ENCODE assay signal across 1 cellular context in the genomic region with DNA sequence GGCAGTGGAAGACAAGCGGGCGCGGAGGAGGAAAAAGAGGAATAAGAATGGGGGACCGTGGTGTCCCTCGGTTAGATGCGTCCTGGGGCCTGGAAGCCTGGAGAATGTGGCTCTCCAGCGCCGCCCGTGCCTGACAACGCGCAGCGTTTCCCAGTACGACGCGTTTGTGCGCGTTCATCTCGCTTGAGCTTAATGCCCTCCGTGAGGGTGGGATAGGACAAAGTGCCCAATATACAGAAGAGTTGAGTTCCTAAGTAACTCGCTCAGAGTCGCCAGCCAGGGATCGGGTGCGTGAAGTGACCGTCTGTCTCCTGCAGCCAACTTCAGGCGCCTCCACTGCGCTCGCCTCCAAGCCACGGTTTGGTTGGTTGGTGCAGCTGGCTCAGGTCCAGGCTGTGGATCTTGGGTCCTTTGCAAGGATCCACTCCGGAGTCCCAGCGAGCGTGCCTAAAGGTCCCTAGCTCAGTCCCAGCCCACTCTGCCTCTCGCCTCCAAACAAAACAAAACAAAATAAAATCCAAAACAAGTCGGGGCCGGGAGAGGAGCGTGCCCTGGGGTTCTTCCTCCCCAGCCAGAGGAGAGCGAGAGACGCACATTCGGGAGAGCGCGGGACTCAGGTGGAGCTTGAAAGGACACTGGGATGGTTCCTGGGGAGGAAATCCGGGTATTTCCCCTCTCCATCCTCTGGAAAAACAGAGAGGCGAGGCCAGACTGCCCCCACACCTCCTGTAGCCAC.
TF ChIP-seq lines count a peak whose summit lies in the region.

No MANE protein-coding gene starts in this region.

TF ChIP-seq in WTC11, 78 proteins besides CTCF, POLR2A, EP300 and RAD21 (continued from another document):
- TF ChIP-seq, protein P1, sequence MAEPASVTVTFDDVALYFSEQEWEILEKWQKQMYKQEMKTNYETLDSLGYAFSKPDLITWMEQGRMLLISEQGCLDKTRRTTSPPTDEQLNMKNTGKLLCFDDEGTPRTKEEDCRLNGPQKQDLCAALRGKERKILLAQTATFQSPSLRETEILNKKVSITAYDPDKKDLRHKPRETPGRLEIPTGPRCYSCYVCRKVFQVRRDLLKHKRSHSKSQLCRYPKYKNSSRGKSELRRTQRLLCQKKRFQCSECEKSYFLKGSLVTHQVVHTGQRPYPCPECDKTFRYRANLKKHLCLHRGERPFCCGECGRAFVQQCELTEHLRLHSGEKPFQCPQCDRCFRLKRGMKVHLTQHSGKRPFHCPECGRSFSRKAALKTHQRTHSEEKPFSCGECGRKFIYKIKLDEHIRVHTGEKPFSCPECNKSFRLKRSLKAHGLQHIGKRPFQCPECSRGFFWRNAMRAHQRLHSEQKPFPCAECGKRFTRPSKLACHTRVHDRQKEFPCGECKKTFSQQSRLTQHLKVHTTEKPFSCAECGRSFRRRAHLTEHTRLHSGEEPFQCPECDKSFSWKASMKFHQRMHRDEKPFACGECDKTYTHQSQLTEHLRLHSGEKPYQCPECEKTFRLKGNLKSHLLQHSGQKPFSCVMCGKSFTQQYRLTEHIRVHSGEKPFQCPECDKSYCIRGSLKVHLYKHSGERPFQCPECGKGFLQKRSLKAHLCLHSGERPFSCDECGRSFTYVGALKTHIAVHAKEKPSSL (CRISPR knock-in tag; conservative IDR thresholded peaks at IDR 0.05), result no peak
- TF ChIP-seq NR1H2 (CRISPR knock-in tag; IDR thresholded peaks at IDR 0.05), result no peak
- no peak for TF ChIP-seq ZNF396 (CRISPR knock-in tag; IDR thresholded peaks at IDR 0.05; ENCODE audit: borderline replicate concordance)
- TF ChIP-seq IRF2 (CRISPR knock-in tag; IDR thresholded peaks at IDR 0.05; ENCODE audit: borderline replicate concordance, low read depth), result no peak
- TF ChIP-seq ZNF219 (CRISPR knock-in tag; IDR thresholded peaks at IDR 0.05; ENCODE audit: borderline replicate concordance), result 0 out of 2 replicates have a peak, but pooled peaks have one; percentile 60
- TF ChIP-seq NR3C1 (CRISPR knock-in tag; conservative IDR thresholded peaks at IDR 0.05; ENCODE audit: low read depth), result no peak
- TF ChIP-seq OVOL2 (CRISPR knock-in tag; IDR thresholded peaks at IDR 0.05; ENCODE audit: borderline replicate concordance), result no peak
- no peak for TF ChIP-seq ZNF416 (CRISPR knock-in tag; IDR thresholded peaks at IDR 0.05)
- TF ChIP-seq, protein P2, sequence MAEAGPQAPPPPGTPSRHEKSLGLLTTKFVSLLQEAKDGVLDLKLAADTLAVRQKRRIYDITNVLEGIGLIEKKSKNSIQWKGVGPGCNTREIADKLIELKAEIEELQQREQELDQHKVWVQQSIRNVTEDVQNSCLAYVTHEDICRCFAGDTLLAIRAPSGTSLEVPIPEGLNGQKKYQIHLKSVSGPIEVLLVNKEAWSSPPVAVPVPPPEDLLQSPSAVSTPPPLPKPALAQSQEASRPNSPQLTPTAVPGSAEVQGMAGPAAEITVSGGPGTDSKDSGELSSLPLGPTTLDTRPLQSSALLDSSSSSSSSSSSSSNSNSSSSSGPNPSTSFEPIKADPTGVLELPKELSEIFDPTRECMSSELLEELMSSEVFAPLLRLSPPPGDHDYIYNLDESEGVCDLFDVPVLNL (CRISPR knock-in tag; IDR thresholded peaks at IDR 0.05; ENCODE audit: borderline replicate concordance, low read depth), result no peak
- no peak for TF ChIP-seq TCF7 (CRISPR knock-in tag; IDR thresholded peaks at IDR 0.05; ENCODE audit: low read depth)
- TF ChIP-seq TP53 (CRISPR knock-in tag; IDR thresholded peaks at IDR 0.05), result no peak
- no peak for TF ChIP-seq RORB (CRISPR knock-in tag; IDR thresholded peaks at IDR 0.05)
- TF ChIP-seq, protein P3, sequence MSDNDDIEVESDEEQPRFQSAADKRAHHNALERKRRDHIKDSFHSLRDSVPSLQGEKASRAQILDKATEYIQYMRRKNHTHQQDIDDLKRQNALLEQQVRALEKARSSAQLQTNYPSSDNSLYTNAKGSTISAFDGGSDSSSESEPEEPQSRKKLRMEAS (CRISPR knock-in tag; IDR thresholded peaks at IDR 0.05), result peak; percentile 38; the same call in 1 of the 2 replicates
